In the genomic region with DNA sequence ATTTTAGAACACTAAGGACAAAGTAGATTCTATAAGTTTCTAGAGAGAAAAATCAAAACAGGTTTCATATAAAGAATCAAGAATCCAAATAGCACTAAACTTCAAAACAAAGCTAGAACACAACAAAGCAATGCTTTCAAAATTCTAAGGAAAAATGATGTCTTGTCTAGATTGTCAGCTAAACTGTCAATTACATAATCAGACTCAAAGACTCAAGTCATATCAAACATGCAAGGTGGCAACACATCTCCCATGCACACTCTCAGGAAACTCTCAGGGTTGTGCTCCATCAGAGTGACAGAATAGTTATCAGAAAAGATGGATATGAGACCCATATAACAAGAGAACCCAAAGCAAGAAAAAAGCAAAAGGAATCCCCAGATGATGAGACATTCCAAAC, we compare ENCODE assay signal across 5 cellular contexts.
"Had no signal": no experiment of that assay in that cellular context is flagged by ENCODE, and none has a peak within 500 bp of the region (broad histone marks: within the 10 kb centered on the region; RNA-seq: fewer than 3 reads in every experiment).

No MANE protein-coding gene starts in this region.

- DNase-seq: GDM1, GF-D8 had no signal

- FAIRE-seq: GM12891, GM12892, GM18507 had no signal
